ENCODE assay signal across 8 cellular contexts in genomic region chr15:67762610-67763368, GRCh38.
DNase-seq lines count a peak whose midpoint lies in the region; ATAC-seq and TF ChIP-seq lines count a peak whose summit lies in the region.
"Had no signal": no experiment of that assay in that cellular context is flagged by ENCODE, and none has a peak within 500 bp of the region (broad histone marks: within the 10 kb centered on the region; RNA-seq: fewer than 3 reads in every experiment).

No MANE protein-coding gene starts in this region.

- DNase-seq in activated naive CD4-positive, alpha-beta T cell treated with anti-CD3 and anti-CD28 coated beads for 36 hours: peak; percentile 83
- peak; percentile 36 to 63 (median 49) for DNase-seq in stimulated activated CD4-positive, alpha-beta T cell treated with anti-CD3 and anti-CD28 coated beads, TNF-alpha, amount 100 ng/mL, for 24 hours (ENCODE audit: low read depth in 3 of 3)
- DNase-seq in SIG-M5 (lab: John Stamatoyannopoulos, UW) (no peak), H9 (no peak), NCI-H2227 treated with DMSO at 0.1 percent for 48 hours (lab: John Stamatoyannopoulos, UW) (no peak)

- H3K56ac ChIP-seq in H9 (ENCODE audit: insufficient read length, low read depth, low read length): no peak overlapping the region

- no peak overlapping the region for H2BK5ac ChIP-seq in H9 (ENCODE audit: insufficient read length, low read length)

- no peak overlapping the region for H3K4ac ChIP-seq in H9 (ENCODE audit: low read depth, low read length)

- CTCF ChIA-PET in activated naive CD4-positive, alpha-beta T cell treated with anti-CD3 and anti-CD28 coated beads for 36 hours (lab: Charles Lee): interaction anchor here (0.6 kb wide), 1 partner anchor 239 kb away, joined by 8 read pairs; no protein-coding TSS in a partner anchor

- H2BK120ac ChIP-seq in H9 (ENCODE audit: low read depth, low read length, poor library complexity, severe bottlenecking): no peak overlapping the region

- no peaks in the 10 kb centered on the region for H3K23me2 ChIP-seq in H9 (ENCODE audit: insufficient read length, low read depth, low read length, poor library complexity, severe bottlenecking)

- H3K79me1 ChIP-seq in H9 (ENCODE audit: insufficient read depth, low read depth, low read length, poor library complexity, severe bottlenecking): no peaks in the 10 kb centered on the region

- no peak overlapping the region for H3T11ph ChIP-seq in H9 (ENCODE audit: low read length)

- H3K9me3 ChIP-seq in H9 (ENCODE audit: control insufficient read depth, low read depth, low read length): no peaks in the 10 kb centered on the region

- no peak overlapping the region for H3K9ac ChIP-seq in H9 (ENCODE audit: extremely low read depth, insufficient read length, low read length)

- no peak overlapping the region for H4K8ac ChIP-seq in H9 (replicated peaks; ENCODE audit: insufficient read length, low read depth, low read length)

- H2BK20ac ChIP-seq in H9 (ENCODE audit: low read depth, low read length, poor library complexity, severe bottlenecking): no peak overlapping the region

- ATAC-seq in GM19452 (IDR thresholded peaks at IDR 0.05; ENCODE audit: unreplicated experiment) (peak; percentile 87), HG03432 (IDR thresholded peaks at IDR 0.05; ENCODE audit: unreplicated experiment) (peak; percentile 88)
- ATAC-seq: Panc1 had no signal

- H3K27me3 Mint-ChIP-seq in activated naive CD4-positive, alpha-beta T cell treated with anti-CD3 and anti-CD28 coated beads for 36 hours (ENCODE audit: low read depth): no peaks in the 10 kb centered on the region
- no peaks in the 10 kb centered on the region for H3K27me3 Mint-ChIP-seq in H9 (ENCODE audit: low read depth)

- H2AK5ac ChIP-seq in H9 (ENCODE audit: insufficient read length, low read length): no peak overlapping the region

- H3K27me3 ChIP-seq in H9 (ENCODE audit: insufficient read depth, low read length): no peaks in the 10 kb centered on the region

- H4K20me1 ChIP-seq in H9 (ENCODE audit: control insufficient read depth, insufficient read depth, insufficient read length): no peaks in the 10 kb centered on the region

- WGBS in H9 (ENCODE audit: extremely low coverage, insufficient read length, low lambda C conversion rate): no CpG with 5 or more reads among the region's 7 CpGs

- H3K23ac ChIP-seq in H9 (ENCODE audit: insufficient read length, low read depth, low read length): no peak overlapping the region

- H2BK12ac ChIP-seq in H9 (ENCODE audit: insufficient read length, low read depth, low read length): no peak overlapping the region

- H2BK15ac ChIP-seq in H9 (ENCODE audit: low read depth, low read length): no peak overlapping the region

- peaks cover 61% of the 10 kb centered on the region for H3K4me1 Mint-ChIP-seq in activated naive CD4-positive, alpha-beta T cell treated with anti-CD3 and anti-CD28 coated beads for 36 hours (ENCODE audit: low read depth)
- peaks cover 11 to 19% of the 10 kb centered on the region in 2 experiments for H3K4me1 Mint-ChIP-seq in H9

- no peak overlapping the region for H3K4me3 Mint-ChIP-seq in activated naive CD4-positive, alpha-beta T cell treated with anti-CD3 and anti-CD28 coated beads for 36 hours
- H3K4me3 Mint-ChIP-seq in H9: no peak overlapping the region

- no peak overlapping the region for H3K14ac ChIP-seq in H9 (ENCODE audit: insufficient read depth, low read length)

- no peak overlapping the region for H3K27ac ChIP-seq in H9 (ENCODE audit: insufficient read length, low read depth, low read length)

- no peak overlapping the region for H2AFZ ChIP-seq in H9 (ENCODE audit: low read length)

- H4K91ac ChIP-seq in H9 (ENCODE audit: insufficient read length, low read depth, low read length): no peak overlapping the region

- H3K79me2 ChIP-seq in H9 (ENCODE audit: insufficient read depth, low read length): no peaks in the 10 kb centered on the region

- TF ChIP-seq CTCF in H9 (conservative IDR thresholded peaks at IDR 0.05): no peak

- no peaks in the 10 kb centered on the region for H3K9me3 Mint-ChIP-seq in activated naive CD4-positive, alpha-beta T cell treated with anti-CD3 and anti-CD28 coated beads for 36 hours
- H3K9me3 Mint-ChIP-seq in H9: no peaks in the 10 kb centered on the region

- H3K4me1 ChIP-seq in H9 (ENCODE audit: insufficient read depth, low read length): peaks cover 3% of the 10 kb centered on the region; the same call in 1 of the 2 replicates

- H3K27ac Mint-ChIP-seq in activated naive CD4-positive, alpha-beta T cell treated with anti-CD3 and anti-CD28 coated beads for 36 hours: peak overlapping the region; percentile 28
- no peak overlapping the region for H3K27ac Mint-ChIP-seq in H9

- H3K36me3 Mint-ChIP-seq in activated naive CD4-positive, alpha-beta T cell treated with anti-CD3 and anti-CD28 coated beads for 36 hours (ENCODE audit: low read depth): peaks cover 5% of the 10 kb centered on the region
- H3K36me3 Mint-ChIP-seq in H9 (ENCODE audit: insufficient read depth in 1 of 3, low read depth in 3 of 3): no peaks in the 10 kb centered on the region

- H4K5ac ChIP-seq in H9 (ENCODE audit: insufficient read length, low read depth, low read length): no peak overlapping the region

- H3K4me2 ChIP-seq in H9 (ENCODE audit: insufficient read depth, insufficient read length, low read length): no peak overlapping the region

- no peak overlapping the region for H3K18ac ChIP-seq in H9 (ENCODE audit: insufficient read length, low read depth, low read length)

- intact Hi-C loops in activated naive CD4-positive, alpha-beta T cell treated with anti-CD3 and anti-CD28 coated beads for 36 hours (cut with micrococcal nuclease): loop anchor here (1.0 to 10.0 kb wide), 7 partner anchors 16 to 658 kb away; partner anchors contain the start of genes C15orf61 and MAP2K5

Comparison
In these comparisons a context has a peak if more than half of its experiments do, and no peak if none do; other contexts are left out.
1. DNase-seq: peak in activated naive CD4-positive, alpha-beta T cell treated with anti-CD3 and anti-CD28 coated beads for 36 hours (single experiment) and stimulated activated CD4-positive, alpha-beta T cell treated with anti-CD3 and anti-CD28 coated beads, TNF-alpha, amount 100 ng/mL, for 24 hours (3 of 3); none in SIG-M5 (single experiment), H9 (single experiment) and NCI-H2227 treated with DMSO at 0.1 percent for 48 hours (single experiment).